In genomic region chr6:109008951-109009760, GRCh38 we compare ENCODE assay signal across 1 cellular context.
A peak's percentile ranks its signal among the peaks of the same experiment; 100 is the strongest.
TF ChIP-seq lines count a peak whose summit lies in the region.

No MANE protein-coding gene starts in this region.

TF ChIP-seq in HepG2, 621 proteins besides CTCF, POLR2A, EP300 and RAD21 (continued from another document and continues in another):
- TF ChIP-seq ETS1 (CRISPR knock-in tag; IDR thresholded peaks at IDR 0.05) (no peak; the same call in 1 of the 2 replicates), RCOR2 (CRISPR knock-in tag; IDR thresholded peaks at IDR 0.05) (no peak), CERS6 (CRISPR knock-in tag; IDR thresholded peaks at IDR 0.05) (no peak), NCOA2 (CRISPR knock-in tag; IDR thresholded peaks at IDR 0.05) (no peak), ZBTB7A (CRISPR knock-in tag; IDR thresholded peaks at IDR 0.05) (0 out of 2 replicates have a peak, but pooled peaks have one; percentile 57), ZNF180 (CRISPR knock-in tag; IDR thresholded peaks at IDR 0.05; ENCODE audit: borderline replicate concordance, low read depth) (no peak), TRAFD1 (CRISPR knock-in tag; IDR thresholded peaks at IDR 0.05; ENCODE audit: borderline replicate concordance) (no peak), GATAD2A (CRISPR knock-in tag; IDR thresholded peaks at IDR 0.05) (no peak), SKIL (CRISPR knock-in tag; IDR thresholded peaks at IDR 0.05; ENCODE audit: borderline replicate concordance) (no peak), SMYD3 (CRISPR knock-in tag; IDR thresholded peaks at IDR 0.05) (peak; percentile 85; the same call in 1 of the 2 replicates), ZGPAT (CRISPR knock-in tag; IDR thresholded peaks at IDR 0.05) (0 out of 2 replicates have a peak, but pooled peaks have one; percentile 15), PHB2 (IDR thresholded peaks at IDR 0.05; ENCODE audit: partially characterized antibody) (no peak), ZNF737 (CRISPR knock-in tag; IDR thresholded peaks at IDR 0.05; ENCODE audit: borderline replicate concordance) (no peak), ZNF562 (CRISPR knock-in tag; IDR thresholded peaks at IDR 0.05; ENCODE audit: borderline replicate concordance) (no peak), YEATS2 (CRISPR knock-in tag; IDR thresholded peaks at IDR 0.05; ENCODE audit: borderline replicate concordance) (no peak), FOXA1 (IDR thresholded peaks at IDR 0.05) (no peak), FOXA1 (CRISPR knock-in tag; IDR thresholded peaks at IDR 0.05) (no peak), GATA4 (IDR thresholded peaks at IDR 0.05; ENCODE audit: borderline replicate concordance, low read depth) (no peak), MAFG (CRISPR knock-in tag; IDR thresholded peaks at IDR 0.05) (no peak), HNF4A (CRISPR knock-in tag; IDR thresholded peaks at IDR 0.05) (no peak), MXD4 (CRISPR knock-in tag; IDR thresholded peaks at IDR 0.05) (peak; percentile 46; the same call in 1 of the 2 replicates), ZBTB4 (CRISPR knock-in tag; IDR thresholded peaks at IDR 0.05; ENCODE audit: borderline replicate concordance) (0 out of 2 replicates have a peak, but pooled peaks have one; percentile 26), MEIS1 (CRISPR knock-in tag; IDR thresholded peaks at IDR 0.05; ENCODE audit: borderline replicate concordance) (no peak; the same call in 1 of the 2 replicates), SOX5 (CRISPR knock-in tag; IDR thresholded peaks at IDR 0.05; ENCODE audit: borderline replicate concordance) (no peak), ZNF749 (CRISPR knock-in tag; IDR thresholded peaks at IDR 0.05; ENCODE audit: borderline replicate concordance) (peak; percentile 73; the same call in 1 of the 2 replicates), MAFF (IDR thresholded peaks at IDR 0.05; ENCODE audit: low read depth, low read length) (no peak), RNF219 (CRISPR knock-in tag; IDR thresholded peaks at IDR 0.05) (no peak), PAX8 (CRISPR knock-in tag; IDR thresholded peaks at IDR 0.05; ENCODE audit: borderline replicate concordance) (peak; percentile 47; the same call in 1 of the 2 replicates), FOXO4 (CRISPR knock-in tag; conservative IDR thresholded peaks at IDR 0.05) (no peak), ZNF792 (CRISPR knock-in tag; IDR thresholded peaks at IDR 0.05) (no peak), ZNF605 (CRISPR knock-in tag; IDR thresholded peaks at IDR 0.05) (no peak), HCFC1 (IDR thresholded peaks at IDR 0.05; ENCODE audit: low read depth, low read length) (no peak), HBP1 (CRISPR knock-in tag; IDR thresholded peaks at IDR 0.05; ENCODE audit: low read depth) (peak; percentile 79; the same call in 1 of the 2 replicates), ZNF234 (CRISPR knock-in tag; conservative IDR thresholded peaks at IDR 0.05) (no peak), CCDC6 (CRISPR knock-in tag; IDR thresholded peaks at IDR 0.05) (peak; percentile 96), ZNF83 (CRISPR knock-in tag; IDR thresholded peaks at IDR 0.05; ENCODE audit: borderline replicate concordance) (no peak), DNMT1 (CRISPR knock-in tag; IDR thresholded peaks at IDR 0.05) (peak; percentile 92), CREB3 (CRISPR knock-in tag; IDR thresholded peaks at IDR 0.05) (peak; percentile 76; the same call in 1 of the 2 replicates), MBD4 (IDR thresholded peaks at IDR 0.05; ENCODE audit: borderline replicate concordance, low read length) (no peak), ELF3 (CRISPR knock-in tag; IDR thresholded peaks at IDR 0.05) (no peak; the same call in 1 of the 2 replicates), FUBP1 (CRISPR knock-in tag; IDR thresholded peaks at IDR 0.05; ENCODE audit: borderline replicate concordance) (no peak)
